ENCODE assay signal across 15 cellular contexts in the genomic region with DNA sequence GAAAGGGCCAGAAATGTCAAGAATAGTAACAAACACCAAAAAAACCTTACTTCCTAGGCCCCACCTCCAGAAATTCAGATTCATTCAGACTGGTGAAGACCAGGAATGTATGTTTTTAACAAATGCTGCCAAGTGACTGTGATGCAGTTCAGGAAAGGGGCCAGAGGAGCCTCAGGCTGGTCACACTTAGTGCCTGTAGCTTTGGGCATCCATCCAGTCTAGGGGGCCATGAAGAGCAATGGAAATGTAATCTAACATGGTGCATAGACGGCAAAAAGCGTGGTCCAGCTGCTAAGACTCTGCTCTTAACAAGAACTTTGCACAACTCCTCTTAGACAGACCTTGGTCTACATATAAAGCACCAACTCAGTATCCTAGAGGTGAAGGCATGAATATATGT. TPM values are rescaled to one million over a fixed set of nuclear protein-coding genes. Genes with fewer than 3 reads are reported as not detected.
DNase-seq lines count a peak whose midpoint lies in the region; ATAC-seq and TF ChIP-seq lines count a peak whose summit lies in the region.
"Had no signal": no experiment of that assay in that cellular context is flagged by ENCODE, and none has a peak within 500 bp of the region (broad histone marks: within the 10 kb centered on the region; RNA-seq: fewer than 3 reads in every experiment).

No MANE protein-coding gene starts in this region.

- TF ChIP-seq CTCF in IMR-90 (conservative IDR thresholded peaks at IDR 0.05; ENCODE audit: low read depth, low read length) = no peak
- no peak for TF ChIP-seq CTCF in endodermal cell (conservative IDR thresholded peaks at IDR 0.05)
- TF ChIP-seq CTCF in tibial artery (IDR thresholded peaks at IDR 0.05) = no peak

- H2BK20ac ChIP-seq in IMR-90 (ENCODE audit: low read depth, low read length) = no peak overlapping the region

- H3K14ac ChIP-seq in IMR-90 (replicated peaks; ENCODE audit: low read depth, low read length) = no peak overlapping the region; the same call in 1 of the 2 replicates

- H2AK9ac ChIP-seq in IMR-90 (replicated peaks; ENCODE audit: low read depth, low read length, poor library complexity) = no peak overlapping the region

- H2BK5ac ChIP-seq in IMR-90 (ENCODE audit: low read depth, low read length, poor library complexity, severe bottlenecking) = peak overlapping the region; percentile 15

- no peak overlapping the region for H2BK15ac ChIP-seq in IMR-90 (ENCODE audit: low read depth, low read length)

- in situ Hi-C loops in IMR-90 (cut with MboI; ENCODE audit: low sequenced_read_pairs) = no loop called here

- intact Hi-C loops in IMR-90 (cut with micrococcal nuclease) (no loop called here), tibial artery (cut with DNase I; ENCODE audit: low total_unique reads) (no loop called here)

- dilution Hi-C loops in IMR-90 (cut with HindIII; ENCODE audit: low sequenced_read_pairs, unreplicated experiment) = no loop called here

- no peak overlapping the region for H2AK5ac ChIP-seq in IMR-90 (ENCODE audit: low read depth, low read length)

- no peaks in the 10 kb centered on the region for H3K9me3 ChIP-seq in IMR-90 (ENCODE audit: control insufficient read depth, insufficient read depth, low read length)
- no peaks in the 10 kb centered on the region for H3K9me3 ChIP-seq in endodermal cell (ENCODE audit: control insufficient read depth, low read length)
- no peaks in the 10 kb centered on the region for H3K9me3 ChIP-seq in iPS-20b (ENCODE audit: insufficient read depth, low read depth, low read length)
- H3K9me3 ChIP-seq in tibial artery = no peaks in the 10 kb centered on the region
- H3K9me3 ChIP-seq: gastrocnemius medialis, Peyer's patch had no signal

- ATAC-seq in IMR-90 (ENCODE audit: low read depth) = no peak; the same call in 1 of the 2 replicates
- ATAC-seq in HG02571 (IDR thresholded peaks at IDR 0.05; ENCODE audit: unreplicated experiment) = no peak
- ATAC-seq: gastrocnemius medialis, T-helper 17 cell had no signal

- no peak overlapping the region for H3K4me3 ChIP-seq in IMR-90 (ENCODE audit: insufficient read depth, low read depth, low read length)
- peak overlapping the region; percentile 70 for H3K4me3 ChIP-seq in endodermal cell (ENCODE audit: low read length)
- H3K4me3 ChIP-seq in iPS-20b (ENCODE audit: low read length) = 0 out of 2 replicates have a peak overlapping the region, but pooled peaks have one; percentile 53
- H3K4me3 ChIP-seq in tibial artery = peak overlapping the region; percentile 0 to 6
- H3K4me3 ChIP-seq: gastrocnemius medialis, Peyer's patch had no signal

- H3K18ac ChIP-seq in IMR-90 (ENCODE audit: low read depth, low read length) = no peak overlapping the region; the same call in 1 of the 2 replicates

- no peak overlapping the region for H3K27ac Mint-ChIP-seq in endodermal cell
- H3K27ac Mint-ChIP-seq: activated T-cell treated with anti-CD3 and anti-CD28 coated beads, Interleukin-2, amount 50 U/mL, for 24 hours; CD4-positive, CD25-positive, alpha-beta regulatory T cell; T-helper 17 cell had no signal

- H3K4me1 ChIP-seq in IMR-90 (ENCODE audit: control insufficient read depth, insufficient read depth, low read length) (peaks cover 17% of the 10 kb centered on the region), endodermal cell (ENCODE audit: control insufficient read depth, insufficient read depth, low read length) (peaks cover 5% of the 10 kb centered on the region), iPS-20b (ENCODE audit: insufficient read depth, low read length) (peaks cover 44% of the 10 kb centered on the region), tibial artery (peaks cover 0 to 64% (median 12%) of the 10 kb centered on the region in 4 donors)
- H3K4me1 ChIP-seq: Peyer's patch had no signal

- H3K9ac ChIP-seq in IMR-90 (ENCODE audit: low read depth, low read length) = no peak overlapping the region
- H3K9ac ChIP-seq in endodermal cell (ENCODE audit: extremely low read depth, low read length, poor library complexity, severe bottlenecking) = no peak overlapping the region
- H3K9ac ChIP-seq in iPS-20b (ENCODE audit: low read depth, low read length) = no peak overlapping the region

- H3K79me1 ChIP-seq in IMR-90 (ENCODE audit: low read depth in 1 of 2, low read length in 2 of 2) = peaks cover 10 to 52% of the 10 kb centered on the region in 2 experiments; a peak in 3 of 4 replicates

- peaks cover 68% of the 10 kb centered on the region for H4K20me1 ChIP-seq in IMR-90 (ENCODE audit: insufficient read depth, low read length)

- peak overlapping the region; percentile 68 for H3K4me2 ChIP-seq in IMR-90 (ENCODE audit: low read depth, low read length)

- no peak overlapping the region for H2BK120ac ChIP-seq in IMR-90 (ENCODE audit: low read depth, low read length)

- no peaks in the 10 kb centered on the region for H3K27me3 Mint-ChIP-seq in endodermal cell (ENCODE audit: insufficient read depth)

- POLR2A ChIA-PET in IMR-90 (lab: Charles Lee; ENCODE audit: unreplicated experiment) = no interaction called here

- H3K9me1 ChIP-seq in IMR-90 (ENCODE audit: insufficient read depth, low read length) = peaks cover 14% of the 10 kb centered on the region; the same call in 1 of the 2 replicates

- H2AFZ ChIP-seq in IMR-90 (replicated peaks; ENCODE audit: low read length, poor library complexity) = peak overlapping the region; percentile 12

- H4K5ac ChIP-seq in IMR-90 (ENCODE audit: low read depth, low read length) = no peak overlapping the region

- H3K4ac ChIP-seq in IMR-90 (ENCODE audit: low read depth, low read length) = no peak overlapping the region

- H3K4me3 Mint-ChIP-seq in endodermal cell = peak overlapping the region; percentile 36
- H3K4me3 Mint-ChIP-seq: activated T-cell treated with anti-CD3 and anti-CD28 coated beads, Interleukin-2, amount 50 U/mL, for 24 hours; CD4-positive, CD25-positive, alpha-beta regulatory T cell; T-helper 17 cell had no signal

- WGBS in IMR-90 (ENCODE audit: extremely low coverage in 2 of 2, insufficient read length in 1 of 2), 2 experiments = no CpG with 5 or more reads among the region's 2 CpGs
- 84% methylated on average over 2 of the region's 2 CpGs; no CpG with 5 or more reads in 1 of the 2 experiments for WGBS in endodermal cell (ENCODE audit: insufficient coverage in 1 of 2, insufficient read length in 1 of 2), 2 experiments

- TF ChIP-seq RAD21 in IMR-90 (IDR thresholded peaks at IDR 0.05; ENCODE audit: low read length) = no peak

- H3K9me3 Mint-ChIP-seq in endodermal cell = no peaks in the 10 kb centered on the region
- H3K9me3 Mint-ChIP-seq: activated T-cell treated with anti-CD3 and anti-CD28 coated beads, Interleukin-2, amount 50 U/mL, for 24 hours had no signal

- H3K27ac ChIP-seq in IMR-90 (ENCODE audit: insufficient read depth, low read length) (no peak overlapping the region), endodermal cell (ENCODE audit: low read depth, low read length) (peak overlapping the region; percentile 26), iPS-20b (ENCODE audit: low read length) (no peak overlapping the region), tibial artery (peak overlapping the region; percentile 42 to 97)
- H3K27ac ChIP-seq: Peyer's patch had no signal

- 0 out of 4 replicates have a peak overlapping the region, but pooled peaks of 1 of the 2 experiments have one; percentile 46 for H4K8ac ChIP-seq in IMR-90 (ENCODE audit: low read depth in 2 of 2, low read length in 2 of 2)

- H3K4me1 Mint-ChIP-seq in endodermal cell = peaks cover 60% of the 10 kb centered on the region

- peaks cover 83% of the 10 kb centered on the region for H3K36me3 Mint-ChIP-seq in endodermal cell (ENCODE audit: low read depth)
- H3K36me3 Mint-ChIP-seq: CD4-positive, CD25-positive, alpha-beta regulatory T cell had no signal

- DNase-seq in IMR-90 (no peak), endodermal cell (no peak), tibial artery (no peak)
- DNase-seq in activated CD8-positive, alpha-beta memory T cell treated with anti-CD3 and anti-CD28 coated beads, Interleukin-2, amount 50 U/mL, for 48 hours = no peak
- DNase-seq in activated CD4-positive, alpha-beta T cell treated with anti-CD3 and anti-CD28 coated beads, Interleukin-2, amount 50 U/mL, for 48 hours = no peak
- DNase-seq: activated T-cell treated with anti-CD3 and anti-CD28 coated beads, Interleukin-2, amount 50 U/mL, for 24 hours; CD4-positive, CD25-positive, alpha-beta regulatory T cell; dermis blood vessel endothelial cell; gastrocnemius medialis; NCI-H1105; Peyer's patch; stimulated activated CD4-positive, alpha-beta T cell treated with anti-CD3 and anti-CD28 coated beads, Interleukin-4, amount 100 ng/mL, for 24 hours; T-helper 17 cell had no signal

- H3K36me3 ChIP-seq in IMR-90 (ENCODE audit: control insufficient read depth, insufficient read depth, low read length) (peaks cover 22% of the 10 kb centered on the region), endodermal cell (ENCODE audit: control insufficient read depth, insufficient read depth, low read length) (peaks cover 70% of the 10 kb centered on the region), iPS-20b (ENCODE audit: insufficient read depth, low read depth, low read length) (peaks cover 76% of the 10 kb centered on the region), tibial artery (peaks cover 7 to 13% (median 10%) of the 10 kb centered on the region in 3 donors)
- H3K36me3 ChIP-seq: gastrocnemius medialis, Peyer's patch had no signal

- CTCF ChIA-PET in IMR-90 (lab: Yijun Ruan, JAX) = interaction anchor here (1.1 kb wide), 1 partner anchor 163 kb away, joined by 5 read pairs; no protein-coding TSS in a partner anchor

- H3K56ac ChIP-seq in IMR-90 (ENCODE audit: extremely low read depth, insufficient read depth, low read length) = no peak overlapping the region

- BruUV-seq in IMR-90 (replicated peaks; lab: Mats Ljungman, UMichigan) = no TSS peak

- peak overlapping the region; percentile 26 for H3K23ac ChIP-seq in IMR-90 (ENCODE audit: low read depth, low read length)

- H4K91ac ChIP-seq in IMR-90 (ENCODE audit: insufficient read depth, low read depth, low read length) = no peak overlapping the region

- H3K27me3 ChIP-seq in IMR-90 (ENCODE audit: control insufficient read depth, insufficient read depth, low read length) (no peaks in the 10 kb centered on the region), endodermal cell (ENCODE audit: control insufficient read depth, insufficient read depth, low read length, poor library complexity, severe bottlenecking) (no peaks in the 10 kb centered on the region), iPS-20b (ENCODE audit: insufficient read depth, low read length) (no peaks in the 10 kb centered on the region), tibial artery (no peaks in the 10 kb centered on the region)
- H3K27me3 ChIP-seq: Peyer's patch had no signal

- no peak for TF ChIP-seq POLR2A in IMR-90 (IDR thresholded peaks at IDR 0.05; ENCODE audit: low read depth, low read length)

TF ChIP-seq in IMR-90, 13 proteins besides CTCF, POLR2A, EP300 and RAD21 (continues in another document):
- TF ChIP-seq MXI1 (IDR thresholded peaks at IDR 0.05; ENCODE audit: borderline replicate concordance, low read depth, low read length) (no peak), RCOR1 (IDR thresholded peaks at IDR 0.05; ENCODE audit: insufficient replicate concordance, low read length) (no peak)

RNA-seq across cellular contexts. Expression of a gene that starts 7.1 kb away (rescaled TPM):
- 314 and 323 TPM in 2 replicates for total RNA-seq in IMR-90 (2012; rRNA removed)
- polyA plus RNA-seq in IMR-90 (2012; rRNA removed) = 131 and 180 TPM in 2 replicates
- polyA plus RNA-seq in IMR-90 (2012; cell fraction: cytosol; rRNA removed) = 40.8 and 46.3 TPM in 2 replicates
- polyA plus RNA-seq in IMR-90 (2012; cell fraction: nucleus; rRNA removed; ENCODE audit: low replicate concordance) = 9.7 and 51.6 TPM in 2 replicates
- 1,000 to 10,000 TPM in 1 of 2 donors, 100 to 1,000 TPM in 1; 706 to 1,121 TPM for total RNA-seq in endodermal cell
- polyA plus RNA-seq in endodermal cell (2013, experiment 1 of 2) = 507 TPM
- polyA plus RNA-seq in endodermal cell (2013, experiment 2 of 2) = 485 TPM
- total RNA-seq: CD4-positive, CD25-positive, alpha-beta regulatory T cell had no signal
- polyA plus RNA-seq: CD4-positive, CD25-positive, alpha-beta regulatory T cell had no signal

Comparison
In these comparisons a context has a peak if more than half of its experiments do, and no peak if none do; other contexts are left out.
1. H3K27ac ChIP-seq: peak in endodermal cell (single experiment) and tibial artery (2 of 2); none in IMR-90 (single experiment) and iPS-20b (single experiment).